In genomic region chr3:24520941-24521305, GRCh38 we compare ENCODE assay signal across 10 cellular contexts. TPM values are rescaled to one million over a fixed set of nuclear protein-coding genes. Genes with fewer than 3 reads are reported as not detected.
DNase-seq lines count a peak whose midpoint lies in the region; ATAC-seq, FAIRE-seq and TF ChIP-seq lines count a peak whose summit lies in the region.
"Had no signal": no experiment of that assay in that cellular context is flagged by ENCODE, and none has a peak within 500 bp of the region (broad histone marks: within the 10 kb centered on the region; RNA-seq: fewer than 3 reads in every experiment).

No MANE protein-coding gene starts in this region.

- H3K4me1 ChIP-seq in liver (ENCODE audit: control insufficient read depth in 4 of 4, insufficient read depth in 4 of 4, low read length in 3 of 4) = peaks cover 5 to 40% (median 26%) of the 10 kb centered on the region in 4 donors

- H3K27me3 ChIP-seq in bronchial epithelial cell (ENCODE audit: control insufficient read depth, insufficient read depth, low read length) = peaks cover 3% of the 10 kb centered on the region
- H3K27me3 ChIP-seq in liver (ENCODE audit: control insufficient read depth in 4 of 4, insufficient read depth in 4 of 4, low read length in 3 of 4) = no peaks in the 10 kb centered on the region

- WGBS in liver = 12% methylated on average over 2 of the region's 2 CpGs

- peaks cover 8% of the 10 kb centered on the region for H3K4me1 Mint-ChIP-seq in stimulated activated naive CD8-positive, alpha-beta T cell treated with anti-CD3 and anti-CD28 coated beads, Interleukin-15, Interleukin-2, amounts not matched to agents 100 ng/mL and 50 ng/mL, for 24 hours (ENCODE audit: low read depth)

- TF ChIP-seq RAD21 in liver (IDR thresholded peaks at IDR 0.05) = no peak

- H3K27ac Mint-ChIP-seq in stimulated activated naive CD8-positive, alpha-beta T cell treated with anti-CD3 and anti-CD28 coated beads, Interleukin-15, Interleukin-2, amounts not matched to agents 100 ng/mL and 50 ng/mL, for 24 hours = no peak overlapping the region

- DNase-seq in HuH-7.5 (ENCODE audit: low spot score) = peak; percentile 57
- DNase-seq in bronchial epithelial cell (ENCODE audit: low read depth) = no peak
- no peak for DNase-seq in COR-L47 (lab: John Stamatoyannopoulos, UW)
- DNase-seq in middle frontal gyrus (ENCODE audit: extremely low spot score, low spot score) = no peak

- ATAC-seq in GM19463 (IDR thresholded peaks at IDR 0.05; ENCODE audit: unreplicated experiment) = no peak
- ATAC-seq in HG03432 (IDR thresholded peaks at IDR 0.05; ENCODE audit: unreplicated experiment) = no peak

- H3K27me3 Mint-ChIP-seq in stimulated activated naive CD8-positive, alpha-beta T cell treated with anti-CD3 and anti-CD28 coated beads, Interleukin-15, Interleukin-2, amounts not matched to agents 100 ng/mL and 50 ng/mL, for 24 hours = peaks cover 58% of the 10 kb centered on the region

- no peak overlapping the region for H3K9ac ChIP-seq in liver (ENCODE audit: low read depth in 1 of 2, low read length in 2 of 2)

- H3K27ac ChIP-seq in liver (ENCODE audit: low read depth in 1 of 2, low read length in 2 of 2) = peak overlapping the region in 1 of 2 donors; percentile 25

- H3K4me3 Mint-ChIP-seq in stimulated activated naive CD8-positive, alpha-beta T cell treated with anti-CD3 and anti-CD28 coated beads, Interleukin-15, Interleukin-2, amounts not matched to agents 100 ng/mL and 50 ng/mL, for 24 hours = peak overlapping the region; percentile 3

- no peaks in the 10 kb centered on the region for H3K9me3 ChIP-seq in liver (ENCODE audit: control insufficient read depth in 4 of 4, low read length in 3 of 4)

- no peaks in the 10 kb centered on the region for H3K36me3 Mint-ChIP-seq in stimulated activated naive CD8-positive, alpha-beta T cell treated with anti-CD3 and anti-CD28 coated beads, Interleukin-15, Interleukin-2, amounts not matched to agents 100 ng/mL and 50 ng/mL, for 24 hours (ENCODE audit: low read depth)

- no peak for TF ChIP-seq CTCF in bronchial epithelial cell (IDR thresholded peaks at IDR 0.05; ENCODE audit: insufficient read depth, low read length, severe bottlenecking)
- no peak for TF ChIP-seq CTCF in liver (IDR thresholded peaks at IDR 0.05; ENCODE audit: low read depth, low read length, missing input control)

- H3K36me3 ChIP-seq in bronchial epithelial cell (ENCODE audit: control insufficient read depth, insufficient read depth, low read length) (no peaks in the 10 kb centered on the region), liver (ENCODE audit: control insufficient read depth in 4 of 4, insufficient read depth in 3 of 4, low read depth in 1 of 4, low read length in 3 of 4) (no peaks in the 10 kb centered on the region)

- FAIRE-seq in bronchial epithelial cell (lab: Jason Lieb, UNC) = no peak
- FAIRE-seq: GM12891 had no signal

- H3K9me3 Mint-ChIP-seq in stimulated activated naive CD8-positive, alpha-beta T cell treated with anti-CD3 and anti-CD28 coated beads, Interleukin-15, Interleukin-2, amounts not matched to agents 100 ng/mL and 50 ng/mL, for 24 hours = no peaks in the 10 kb centered on the region

- peak overlapping the region; percentile 61 for H3K4me3 ChIP-seq in bronchial epithelial cell (ENCODE audit: low read depth, low read length)
- H3K4me3 ChIP-seq in liver (ENCODE audit: low read depth in 1 of 3, low read length in 3 of 3) = peak overlapping the region; percentile 20 to 85 (median 50)

TF ChIP-seq in liver, 16 proteins besides CTCF, POLR2A, EP300 and RAD21:
- TF ChIP-seq HNF4G (IDR thresholded peaks at IDR 0.05) (no peak), JUND (IDR thresholded peaks at IDR 0.05) (no peak), HNF4A (conservative IDR thresholded peaks at IDR 0.05) (no peak), SP1 (IDR thresholded peaks at IDR 0.05) (no peak), TAF1 (conservative IDR thresholded peaks at IDR 0.05) (no peak), NR2F2 (IDR thresholded peaks at IDR 0.05) (no peak), REST (IDR thresholded peaks at IDR 0.05) (no peak)

RNA-seq across cellular contexts. Expression of gene THRB, which starts 26.3 kb away (rescaled TPM):
- total RNA-seq in bronchial epithelial cell = 7.6 and 9.0 TPM in 2 replicates
- 10 to 100 TPM; 10.8 to 23.9 TPM for total RNA-seq in liver
- polyA plus RNA-seq in liver = 1 to 10 TPM; 5.9 to 7.8 TPM
- total RNA-seq: T-helper 2 cell treated with Interferon-gamma antibody and Interleukin-4, amounts not matched to agents 100 ng/mL and 5 ng/mL, for 36 hours had no signal
